In the genomic region with DNA sequence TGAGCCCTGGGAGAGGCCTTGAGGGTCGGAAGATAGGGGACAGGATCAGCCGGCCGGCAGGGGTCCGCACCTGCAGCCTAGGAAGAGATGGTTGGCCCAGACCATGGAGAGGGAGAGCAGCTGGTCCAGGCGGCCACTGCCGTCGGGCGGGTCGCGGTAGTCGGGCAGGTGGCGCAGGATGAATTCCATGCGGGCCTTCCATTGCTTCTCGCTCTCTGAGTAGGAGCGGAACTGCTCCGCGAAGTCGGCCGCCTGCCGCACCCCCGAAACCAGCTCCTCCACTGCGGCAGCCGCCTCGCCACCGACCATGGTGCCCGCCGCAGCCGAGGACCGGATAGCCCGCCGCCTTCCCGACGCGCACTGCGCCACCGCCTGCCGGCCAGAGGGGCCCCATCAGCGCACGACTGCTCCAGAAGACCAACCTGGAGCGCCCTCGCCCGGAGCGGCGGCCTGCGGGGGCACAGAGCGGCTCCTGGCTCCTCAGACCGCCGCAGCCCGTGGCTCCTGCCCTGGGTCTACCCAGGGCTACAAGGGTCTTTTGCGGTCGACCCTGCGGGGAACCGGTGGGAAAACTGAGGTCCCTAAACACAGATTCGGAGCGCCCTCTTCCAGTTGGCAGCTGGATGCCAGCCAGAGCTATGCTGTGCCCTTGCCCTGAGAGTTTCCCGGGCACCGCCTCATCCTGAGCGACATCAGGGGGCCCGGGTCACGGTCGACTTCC, we compare ENCODE assay signal across 7 cellular contexts.
A peak's percentile ranks its signal among the peaks of the same experiment; 100 is the strongest.
DNase-seq lines count a peak whose midpoint lies in the region; ATAC-seq, FAIRE-seq and TF ChIP-seq lines count a peak whose summit lies in the region.

A gene with protein sequence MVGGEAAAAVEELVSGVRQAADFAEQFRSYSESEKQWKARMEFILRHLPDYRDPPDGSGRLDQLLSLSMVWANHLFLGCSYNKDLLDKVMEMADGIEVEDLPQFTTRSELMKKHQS (minus strand): TSS at position 336 of the 721 bp plus-strand sequence. CDS start 27 bp downstream, at position 309.

- in situ Hi-C loops in astrocyte of the cerebellum (cut with HindIII; ENCODE audit: low sequenced_read_pairs), result loop anchor here (5.0 kb wide), 1 partner anchor 101 kb away; no protein-coding TSS in a partner anchor

- peak; percentile 67 for TF ChIP-seq CTCF in astrocyte of the cerebellum (IDR thresholded peaks at IDR 0.05; ENCODE audit: low read depth, low read length, missing control alignments)
- peak; percentile 66 for TF ChIP-seq CTCF in retinal pigment epithelial cell (conservative IDR thresholded peaks at IDR 0.05; ENCODE audit: low read depth, low read length)

- H3K4me3 ChIP-seq in astrocyte of the cerebellum (ENCODE audit: low read depth, low read length) (peak within 1 kb of the TSS; percentile 72), retinal pigment epithelial cell (ENCODE audit: low read length) (peak within 1 kb of the TSS; percentile 63)

- DNase-seq in GM18507 (ENCODE audit: extremely low spot score, insufficient read length, low read depth) (peak; percentile 90), NCI-H1694 treated with DMSO at 0.1 percent for 48 hours (lab: John Stamatoyannopoulos, UW) (peak; percentile 68), T-helper 9 cell (peak; percentile 83), astrocyte of the cerebellum (ENCODE audit: low read depth) (peak; percentile 60), hepatic stellate cell (ENCODE audit: low spot score) (peak; percentile 93), retinal pigment epithelial cell (ENCODE audit: low read depth) (peak; percentile 44)

- ATAC-seq in HG02938 (IDR thresholded peaks at IDR 0.05; ENCODE audit: unreplicated experiment), result peak; percentile 87

- FAIRE-seq in GM18507 (lab: Jason Lieb, UNC), result peak; percentile 82

Comparison
In these comparisons a context has a peak if more than half of its experiments do, and no peak if none do; other contexts are left out.
1. Peak in every context shown above with its lines: DNase-seq, ATAC-seq and H3K4me3 ChIP-seq.